ENCODE assay signal across 16 cellular contexts in genomic region chr1:76278711-76279386, GRCh38.
DNase-seq lines count a peak whose midpoint lies in the region; FAIRE-seq and TF ChIP-seq lines count a peak whose summit lies in the region.
"Had no signal": no experiment of that assay in that cellular context is flagged by ENCODE, and none has a peak within 500 bp of the region (broad histone marks: within the 10 kb centered on the region; RNA-seq: fewer than 3 reads in every experiment).

No MANE protein-coding gene starts in this region.

- H3K27ac Mint-ChIP-seq in astrocyte (ENCODE audit: unreplicated experiment) (no peak overlapping the region), HFFc6 (no peak overlapping the region)
- H3K27ac Mint-ChIP-seq in activated CD4-positive, alpha-beta memory T cell treated with anti-CD3 and anti-CD28 coated beads, Interleukin-2, amount 10 ng/mL, durations not matched to agents 7 days and 5 days, result no peak overlapping the region

- no peak for TF ChIP-seq CTCF in astrocyte (IDR thresholded peaks at IDR 0.05; ENCODE audit: insufficient read depth, low read depth, low read length)
- TF ChIP-seq CTCF in HFFc6 (IDR thresholded peaks at IDR 0.05), result no peak
- TF ChIP-seq CTCF in vagina (IDR thresholded peaks at IDR 0.05), result no peak

- H3K27me3 Mint-ChIP-seq in astrocyte (ENCODE audit: low read depth, unreplicated experiment) (no peaks in the 10 kb centered on the region), HFFc6 (ENCODE audit: insufficient read depth) (no peaks in the 10 kb centered on the region)
- peaks cover 2% of the 10 kb centered on the region for H3K27me3 Mint-ChIP-seq in activated CD4-positive, alpha-beta memory T cell treated with anti-CD3 and anti-CD28 coated beads, Interleukin-2, amount 10 ng/mL, durations not matched to agents 7 days and 5 days

- H3K36me3 Mint-ChIP-seq in astrocyte (ENCODE audit: low read depth, unreplicated experiment) (no peaks in the 10 kb centered on the region), HFFc6 (ENCODE audit: low read depth) (no peaks in the 10 kb centered on the region)
- no peaks in the 10 kb centered on the region for H3K36me3 Mint-ChIP-seq in activated CD4-positive, alpha-beta memory T cell treated with anti-CD3 and anti-CD28 coated beads, Interleukin-2, amount 10 ng/mL, durations not matched to agents 7 days and 5 days (ENCODE audit: low read depth)

- H3K4me1 Mint-ChIP-seq in astrocyte (ENCODE audit: low read depth, unreplicated experiment) (peaks cover 2% of the 10 kb centered on the region), HFFc6 (ENCODE audit: low read depth) (peaks cover 6% of the 10 kb centered on the region; the same call in 1 of the 2 replicates)
- peaks cover 2% of the 10 kb centered on the region for H3K4me1 Mint-ChIP-seq in activated CD4-positive, alpha-beta memory T cell treated with anti-CD3 and anti-CD28 coated beads, Interleukin-2, amount 10 ng/mL, durations not matched to agents 7 days and 5 days

- H3K79me2 ChIP-seq in astrocyte (ENCODE audit: insufficient read depth, low read length), result no peaks in the 10 kb centered on the region

- POLR2A ChIA-PET in activated CD4-positive, alpha-beta memory T cell treated with anti-CD3 and anti-CD28 coated beads, Interleukin-2, amount 10 ng/mL, durations not matched to agents 7 days and 5 days (lab: Charles Lee), result no interaction called here

- TF ChIP-seq POLR2A in vagina (IDR thresholded peaks at IDR 0.05), result no peak

- H3K27ac ChIP-seq in astrocyte (ENCODE audit: low read depth, low read length) (no peak overlapping the region), vagina (no peak overlapping the region)
- H3K27ac ChIP-seq: colonic mucosa, foreskin keratinocyte, prostate gland had no signal

- H3K4me1 ChIP-seq in astrocyte (ENCODE audit: insufficient read depth, low read length), result peaks cover 3% of the 10 kb centered on the region
- no peaks in the 10 kb centered on the region for H3K4me1 ChIP-seq in vagina
- H3K4me1 ChIP-seq: colonic mucosa, foreskin keratinocyte, prostate gland had no signal

- H2AFZ ChIP-seq in astrocyte (ENCODE audit: low read depth, low read length), result peak overlapping the region; percentile 37

- intact Hi-C loops in vagina (cut with DNase I), result no loop called here

- H3K9ac ChIP-seq in astrocyte (ENCODE audit: low read length), result no peak overlapping the region

- H3K9me3 Mint-ChIP-seq in astrocyte (ENCODE audit: unreplicated experiment) (no peaks in the 10 kb centered on the region), HFFc6 (peaks cover 5% of the 10 kb centered on the region; the same call in 1 of the 2 replicates)
- H3K9me3 Mint-ChIP-seq in activated CD4-positive, alpha-beta memory T cell treated with anti-CD3 and anti-CD28 coated beads, Interleukin-2, amount 10 ng/mL, durations not matched to agents 7 days and 5 days, result no peaks in the 10 kb centered on the region

- no peak overlapping the region for H3K4me3 Mint-ChIP-seq in astrocyte (ENCODE audit: unreplicated experiment)
- H3K4me3 Mint-ChIP-seq in HFFc6, result no peak overlapping the region
- H3K4me3 Mint-ChIP-seq in activated CD4-positive, alpha-beta memory T cell treated with anti-CD3 and anti-CD28 coated beads, Interleukin-2, amount 10 ng/mL, durations not matched to agents 7 days and 5 days, result no peak overlapping the region

- DNase-seq in NCI-H82 (lab: John Stamatoyannopoulos, UW) (peak; percentile 52), astrocyte (ENCODE audit: low read depth) (peak; percentile 43), iris pigment epithelial cell (ENCODE audit: low read depth) (peak; percentile 8), stromal cell of bone marrow (ENCODE audit: low read depth) (peak; percentile 3), HFFc6 (no peak), vagina (ENCODE audit: extremely low spot score in 2 of 2) (no peak)
- no peak for DNase-seq in activated CD4-positive, alpha-beta memory T cell treated with anti-CD3 and anti-CD28 coated beads, Interleukin-2, amount 10 ng/mL, durations not matched to agents 7 days and 5 days
- DNase-seq: activated CD4-positive, alpha-beta T cell treated with anti-CD3 and anti-CD28 coated beads, Interleukin-2, amount 50 U/mL, for 48 hours; activated T-cell treated with anti-CD3 and anti-CD28 coated beads for 4 hours; colonic mucosa; foreskin keratinocyte; Kasumi-1; NCI-H1105; NCI-H526 treated with DMSO at 0.1 percent for 48 hours; T-helper 1 cell had no signal

- H3K9me3 ChIP-seq in astrocyte (ENCODE audit: insufficient read depth, low read depth, low read length) (no peaks in the 10 kb centered on the region), vagina (no peaks in the 10 kb centered on the region)
- H3K9me3 ChIP-seq: colonic mucosa, prostate gland had no signal

- H3K36me3 ChIP-seq in astrocyte (ENCODE audit: insufficient read depth, low read length) (no peaks in the 10 kb centered on the region), vagina (no peaks in the 10 kb centered on the region)
- H3K36me3 ChIP-seq: colonic mucosa, prostate gland had no signal

- no peak overlapping the region for H3K4me3 ChIP-seq in astrocyte (ENCODE audit: insufficient read depth, low read depth, low read length)
- peak overlapping the region in 1 of 2 donors; percentile 4 for H3K4me3 ChIP-seq in vagina
- H3K4me3 ChIP-seq: colonic mucosa, prostate gland had no signal

- H4K20me1 ChIP-seq in astrocyte (ENCODE audit: insufficient read depth, low read length), result no peaks in the 10 kb centered on the region

- CTCF ChIA-PET in activated CD4-positive, alpha-beta memory T cell treated with anti-CD3 and anti-CD28 coated beads, Interleukin-2, amount 10 ng/mL, durations not matched to agents 7 days and 5 days (lab: Charles Lee), result no interaction called here

- FAIRE-seq in astrocyte (lab: Jason Lieb, UNC), result no peak

- no peaks in the 10 kb centered on the region for H3K27me3 ChIP-seq in astrocyte (ENCODE audit: insufficient read depth, low read length)
- H3K27me3 ChIP-seq in vagina, result no peaks in the 10 kb centered on the region
- H3K27me3 ChIP-seq: colonic mucosa, foreskin keratinocyte had no signal

- H3K4me2 ChIP-seq in astrocyte (ENCODE audit: low read length), result peak overlapping the region; percentile 41

Comparison
In these comparisons a context has a peak if more than half of its experiments do, and no peak if none do; other contexts are left out.
1. DNase-seq: peak in NCI-H82 (single experiment), astrocyte (single experiment), iris pigment epithelial cell (single experiment) and stromal cell of bone marrow (single experiment); none in HFFc6 (single experiment), vagina (0 of 2) and activated CD4-positive, alpha-beta memory T cell treated with anti-CD3 and anti-CD28 coated beads, Interleukin-2, amount 10 ng/mL, durations not matched to agents 7 days and 5 days (single experiment).